30 cellular contexts compared by ENCODE assay signal in genomic region chr5:14114615-14115251, GRCh38. TPM values are rescaled to one million over a fixed set of nuclear protein-coding genes. Genes with fewer than 3 reads are reported as not detected.
A peak's percentile ranks its signal among the peaks of the same experiment; 100 is the strongest.
DNase-seq lines count a peak whose midpoint lies in the region; ATAC-seq and TF ChIP-seq lines count a peak whose summit lies in the region.
"Had no signal": no experiment of that assay in that cellular context is flagged by ENCODE, and none has a peak within 500 bp of the region (broad histone marks: within the 10 kb centered on the region; RNA-seq: fewer than 3 reads in every experiment).

No MANE protein-coding gene starts in this region.

- H3K4me1 Mint-ChIP-seq in endodermal cell, result peaks cover 30% of the 10 kb centered on the region
- H3K4me1 Mint-ChIP-seq: activated naive CD8-positive, alpha-beta T cell treated with anti-CD3 and anti-CD28 coated beads, Interleukin-2, amount 50 U/mL, for 24 hours; CD4-positive, CD25-positive, alpha-beta regulatory T cell had no signal

- ATAC-seq in heart right ventricle (no peak), heart left ventricle (no peak)
- ATAC-seq: activated naive CD8-positive, alpha-beta T cell treated with anti-CD3 and anti-CD28 coated beads, Interleukin-2, amount 50 U/mL, for 24 hours; esophagus mucosa; gastrocnemius medialis; K562; left colon; upper lobe of right lung had no signal

- H3K36me3 Mint-ChIP-seq in endodermal cell (ENCODE audit: low read depth), result no peaks in the 10 kb centered on the region
- H3K36me3 Mint-ChIP-seq: activated CD4-positive, alpha-beta memory T cell treated with anti-CD3 and anti-CD28 coated beads for 36 hours; CD4-positive, CD25-positive, alpha-beta regulatory T cell had no signal

- no peak overlapping the region for H2BK5ac ChIP-seq in trophoblast cell (ENCODE audit: low read depth, low read length, poor library complexity)

- H2AFZ ChIP-seq in trophoblast cell (ENCODE audit: insufficient read depth, low read length, poor library complexity), result no peak overlapping the region
- no peak overlapping the region for H2AFZ ChIP-seq in OCI-LY7 (ENCODE audit: low read length)

- CTCF ChIA-PET in OCI-LY7 (lab: Charles Lee; ENCODE audit: unreplicated experiment), result no interaction called here

- no peak overlapping the region for H3K4me2 ChIP-seq in trophoblast cell (ENCODE audit: low read length)
- no peak overlapping the region for H3K4me2 ChIP-seq in OCI-LY7 (ENCODE audit: low read length)

- no peaks in the 10 kb centered on the region for H3K9me3 Mint-ChIP-seq in endodermal cell
- H3K9me3 Mint-ChIP-seq: activated CD4-positive, alpha-beta memory T cell treated with anti-CD3 and anti-CD28 coated beads for 36 hours; activated naive CD8-positive, alpha-beta T cell treated with anti-CD3 and anti-CD28 coated beads, Interleukin-2, amount 50 U/mL, for 24 hours; neural crest cell had no signal

- H2AK5ac ChIP-seq in trophoblast cell (ENCODE audit: low read length), result no peak overlapping the region

- TF ChIP-seq POLR2A in heart left ventricle (IDR thresholded peaks at IDR 0.05) (no peak), vagina (IDR thresholded peaks at IDR 0.05) (no peak)

- POLR2A ChIA-PET in OCI-LY7 (lab: Charles Lee), result no interaction called here

- H3K4me3 ChIP-seq in heart right ventricle (no peak overlapping the region), heart left ventricle (no peak overlapping the region), endodermal cell (ENCODE audit: low read length) (no peak overlapping the region), trophoblast cell (ENCODE audit: low read depth, low read length) (no peak overlapping the region), vagina (no peak overlapping the region), OCI-LY7 (ENCODE audit: low read depth, low read length, poor library complexity, severe bottlenecking) (no peak overlapping the region)
- H3K4me3 ChIP-seq: gastrocnemius medialis, K562, upper lobe of right lung had no signal

- no peak overlapping the region for H3K14ac ChIP-seq in trophoblast cell (ENCODE audit: low read length)

- DNase-seq in heart right ventricle (no peak), heart left ventricle (no peak), M059J (ENCODE audit: low read depth) (peak; percentile 76), endodermal cell (peak; percentile 63), trophoblast cell (peak; percentile 91 to 97), vagina (ENCODE audit: extremely low spot score in 2 of 2) (no peak), head of caudate nucleus (no peak), OCI-LY7 (ENCODE audit: low spot score) (no peak)
- DNase-seq: 8988T; activated CD4-positive, alpha-beta memory T cell treated with anti-CD3 and anti-CD28 coated beads for 36 hours; activated CD4-positive, alpha-beta T cell treated with anti-CD3 and anti-CD28 coated beads for 1 hour; activated naive CD4-positive, alpha-beta T cell; activated naive CD8-positive, alpha-beta T cell treated with anti-CD3 and anti-CD28 coated beads, Interleukin-2, amount 50 U/mL, for 24 hours; caudate nucleus; CD4-positive, CD25-positive, alpha-beta regulatory T cell; DND-41; gastrocnemius medialis; hippocampal formation; left colon; mesenchymal stem cell; NCI-H1105 treated with DMSO at 0.1 percent for 48 hours; NCI-H1930; NCI-H69; SHP77; small intestine; stimulated activated naive CD4-positive, alpha-beta T cell; upper lobe of right lung had no signal

- H3K4me3 Mint-ChIP-seq in endodermal cell, result no peak overlapping the region
- H3K4me3 Mint-ChIP-seq: activated CD4-positive, alpha-beta memory T cell treated with anti-CD3 and anti-CD28 coated beads for 36 hours; activated naive CD8-positive, alpha-beta T cell treated with anti-CD3 and anti-CD28 coated beads, Interleukin-2, amount 50 U/mL, for 24 hours; CD4-positive, CD25-positive, alpha-beta regulatory T cell; neural crest cell had no signal

- H3K9me2 ChIP-seq in OCI-LY7 (ENCODE audit: insufficient read depth, low read length), result no peaks in the 10 kb centered on the region

- H4K91ac ChIP-seq in trophoblast cell (ENCODE audit: low read depth, low read length), result no peak overlapping the region

- WGBS in heart right ventricle, 2 donors, result 69 to 71% methylated on average over 4 of the region's 4 CpGs
- WGBS in heart left ventricle, 4 donors, result 62 to 78% (median 74%) methylated on average over 4 of the region's 4 CpGs
- 73 to 89% methylated on average over 4 of the region's 4 CpGs for WGBS in endodermal cell (ENCODE audit: insufficient coverage in 1 of 2, insufficient read length in 1 of 2), 2 experiments
- WGBS in trophoblast cell (ENCODE audit: extremely low coverage, insufficient coverage, insufficient read length), result no CpG with 5 or more reads among the region's 4 CpGs

- H3K4ac ChIP-seq in trophoblast cell (ENCODE audit: low read depth, low read length), result no peak overlapping the region

- H3K27me3 ChIP-seq in heart right ventricle (no peaks in the 10 kb centered on the region), heart left ventricle (no peaks in the 10 kb centered on the region), endodermal cell (ENCODE audit: control insufficient read depth, insufficient read depth, low read length, poor library complexity, severe bottlenecking) (no peaks in the 10 kb centered on the region), trophoblast cell (ENCODE audit: insufficient read depth, low read length) (no peaks in the 10 kb centered on the region), vagina (no peaks in the 10 kb centered on the region)
- H3K27me3 ChIP-seq: gastrocnemius medialis, upper lobe of right lung had no signal

- intact Hi-C loops in heart right ventricle (cut with DNase I), result no loop called here
- intact Hi-C loops in heart left ventricle (cut with DNase I), result loop anchor here in 1 of 10 donors (5.0 kb wide), 1 partner anchor 33 kb away; no protein-coding TSS in a partner anchor
- intact Hi-C loops in vagina (cut with DNase I), result no loop called here
- intact Hi-C loops in head of caudate nucleus (cut with DNase I), result loop anchor here (5.0 kb wide), 1 partner anchor 158 kb away; no protein-coding TSS in a partner anchor
- intact Hi-C loops in OCI-LY7 (cut with micrococcal nuclease; ENCODE audit: unreplicated experiment), result no loop called here

- H3K23ac ChIP-seq in trophoblast cell (ENCODE audit: low read length), result no peak overlapping the region

- H3K27ac ChIP-seq in heart right ventricle (peak overlapping the region in 6 of 10 donors; percentile 39 to 77 (median 48)), heart left ventricle (peak overlapping the region in 5 of 12 donors; percentile 17 to 68 (median 66)), endodermal cell (ENCODE audit: low read depth, low read length) (no peak overlapping the region), trophoblast cell (ENCODE audit: low read depth, low read length) (peak overlapping the region; percentile 19), vagina (no peak overlapping the region), OCI-LY7 (ENCODE audit: low read depth, low read length, poor library complexity, severe bottlenecking) (no peak overlapping the region)

- H3K9ac ChIP-seq in endodermal cell (ENCODE audit: extremely low read depth, low read length, poor library complexity, severe bottlenecking), result no peak overlapping the region
- H3K9ac ChIP-seq in trophoblast cell (ENCODE audit: low read length), result no peak overlapping the region

- no peak overlapping the region for H4K12ac ChIP-seq in trophoblast cell (ENCODE audit: low read depth, low read length)

- TF ChIP-seq CTCF in heart right ventricle (IDR thresholded peaks at IDR 0.05), result no peak
- no peak for TF ChIP-seq CTCF in heart left ventricle (IDR thresholded peaks at IDR 0.05)
- no peak for TF ChIP-seq CTCF in endodermal cell (conservative IDR thresholded peaks at IDR 0.05)
- no peak for TF ChIP-seq CTCF in vagina (IDR thresholded peaks at IDR 0.05)
- no peak for TF ChIP-seq CTCF in OCI-LY7 (conservative IDR thresholded peaks at IDR 0.05; ENCODE audit: low read length)

- peaks cover 4% of the 10 kb centered on the region for H3K27me3 Mint-ChIP-seq in endodermal cell (ENCODE audit: insufficient read depth)

- H3K79me2 ChIP-seq in trophoblast cell (ENCODE audit: control insufficient read depth, insufficient read depth, low read length, poor library complexity) (no peaks in the 10 kb centered on the region), OCI-LY7 (ENCODE audit: insufficient read depth, low read depth, low read length) (no peaks in the 10 kb centered on the region)

- H4K8ac ChIP-seq in trophoblast cell (ENCODE audit: low read depth, low read length), result no peak overlapping the region

- H3K27ac Mint-ChIP-seq in endodermal cell, result peak overlapping the region; percentile 79
- H3K27ac Mint-ChIP-seq: activated CD4-positive, alpha-beta memory T cell treated with anti-CD3 and anti-CD28 coated beads for 36 hours; activated naive CD8-positive, alpha-beta T cell treated with anti-CD3 and anti-CD28 coated beads, Interleukin-2, amount 50 U/mL, for 24 hours; CD4-positive, CD25-positive, alpha-beta regulatory T cell had no signal

- no peaks in the 10 kb centered on the region for H3K36me3 ChIP-seq in heart right ventricle
- H3K36me3 ChIP-seq in heart left ventricle, result no peaks in the 10 kb centered on the region
- H3K36me3 ChIP-seq in endodermal cell (ENCODE audit: control insufficient read depth, insufficient read depth, low read length), result no peaks in the 10 kb centered on the region
- no peaks in the 10 kb centered on the region for H3K36me3 ChIP-seq in trophoblast cell (ENCODE audit: control insufficient read depth in 1 of 2, insufficient read depth in 2 of 2, low read length in 2 of 2)
- no peaks in the 10 kb centered on the region for H3K36me3 ChIP-seq in vagina
- H3K36me3 ChIP-seq in OCI-LY7 (ENCODE audit: insufficient read depth, low read length), result no peaks in the 10 kb centered on the region
- H3K36me3 ChIP-seq: gastrocnemius medialis, upper lobe of right lung had no signal

- H4K20me1 ChIP-seq in OCI-LY7 (ENCODE audit: insufficient read depth, low read length), result no peaks in the 10 kb centered on the region

- BruUV-seq in OCI-LY7 (replicated peaks; lab: Mats Ljungman, UMichigan), result no TSS peak

- no peak overlapping the region for H2BK120ac ChIP-seq in trophoblast cell (ENCODE audit: insufficient read depth, low read length, poor library complexity)

- peaks cover 0 to 5% (median 0%) of the 10 kb centered on the region in 11 donors for H3K9me3 ChIP-seq in heart right ventricle
- no peaks in the 10 kb centered on the region for H3K9me3 ChIP-seq in heart left ventricle
- H3K9me3 ChIP-seq in endodermal cell (ENCODE audit: control insufficient read depth, low read length), result no peaks in the 10 kb centered on the region
- H3K9me3 ChIP-seq in trophoblast cell (ENCODE audit: insufficient read depth, low read depth, low read length), result no peaks in the 10 kb centered on the region
- H3K9me3 ChIP-seq in vagina, result no peaks in the 10 kb centered on the region
- no peaks in the 10 kb centered on the region for H3K9me3 ChIP-seq in OCI-LY7 (ENCODE audit: low read length)
- H3K9me3 ChIP-seq: gastrocnemius medialis, upper lobe of right lung had no signal

- H2BK12ac ChIP-seq in trophoblast cell (ENCODE audit: low read length), result no peak overlapping the region

- H3K18ac ChIP-seq in trophoblast cell (ENCODE audit: low read length), result no peak overlapping the region

- H3K79me1 ChIP-seq in trophoblast cell (ENCODE audit: low read length), result peaks cover 16% of the 10 kb centered on the region

- H3K4me1 ChIP-seq in heart right ventricle (peaks cover 0 to 41% (median 17%) of the 10 kb centered on the region in 9 donors), heart left ventricle (peaks cover 0 to 38% (median 13%) of the 10 kb centered on the region in 12 donors), endodermal cell (ENCODE audit: control insufficient read depth, insufficient read depth, low read length) (peaks cover 20% of the 10 kb centered on the region), trophoblast cell (ENCODE audit: control insufficient read depth in 1 of 2, insufficient read depth in 2 of 2, low read length in 2 of 2) (peaks cover 15 to 20% of the 10 kb centered on the region in 2 experiments), vagina (no peaks in the 10 kb centered on the region), OCI-LY7 (ENCODE audit: insufficient read depth, low read length, poor library complexity, severe bottlenecking) (no peaks in the 10 kb centered on the region)

RNA-seq across cellular contexts. Expression of gene TRIO, which starts 28.4 kb away (rescaled TPM):
- 10 to 100 TPM; 47.2 to 71.4 (median 61.9) TPM for total RNA-seq in heart right ventricle
- 10 to 100 TPM; 26.2 to 85.2 TPM for polyA plus RNA-seq in heart right ventricle
- 10 to 100 TPM; 45.4 to 99.1 (median 63.2) TPM for total RNA-seq in heart left ventricle
- 10 to 100 TPM; 35.2 to 50.9 TPM for polyA plus RNA-seq in heart left ventricle
- total RNA-seq in M059J (2014; rRNA removed; shearing (Covaris generic)), result 55.8 and 116 TPM in 2 replicates
- total RNA-seq in endodermal cell, result 100 to 1,000 TPM in 1 of 2 donors, 10 to 100 TPM in 1; 88.3 to 109 TPM
- 56.6 TPM for polyA plus RNA-seq in endodermal cell (2013, experiment 1 of 2)
- polyA plus RNA-seq in endodermal cell (2013, experiment 2 of 2), result 54.0 TPM
- polyA plus RNA-seq in trophoblast cell (2013), result 47.9 and 49.7 TPM in 2 replicates
- 142 TPM for total RNA-seq in vagina
- total RNA-seq in OCI-LY7 (2014; rRNA removed; shearing (Covaris generic)), result 29.3 and 35.8 TPM in 2 replicates
- total RNA-seq in OCI-LY7 (2022), result 55.1 and 69.4 TPM in 2 replicates

Comparison
In these comparisons a context has a peak if more than half of its experiments do, and no peak if none do; other contexts are left out.
1. DNase-seq: peak in M059J (single experiment), endodermal cell (single experiment) and trophoblast cell (2 of 2); none in heart right ventricle (0 of 2), heart left ventricle (0 of 5), vagina (0 of 2), head of caudate nucleus (0 of 42) and OCI-LY7 (single experiment).
2. H3K27ac ChIP-seq: peak in heart right ventricle (6 of 10) and trophoblast cell (single experiment); none in endodermal cell (single experiment), vagina (single experiment) and OCI-LY7 (single experiment).